Comparison of ENCODE assay signal across 1 cellular context in the genomic region with DNA sequence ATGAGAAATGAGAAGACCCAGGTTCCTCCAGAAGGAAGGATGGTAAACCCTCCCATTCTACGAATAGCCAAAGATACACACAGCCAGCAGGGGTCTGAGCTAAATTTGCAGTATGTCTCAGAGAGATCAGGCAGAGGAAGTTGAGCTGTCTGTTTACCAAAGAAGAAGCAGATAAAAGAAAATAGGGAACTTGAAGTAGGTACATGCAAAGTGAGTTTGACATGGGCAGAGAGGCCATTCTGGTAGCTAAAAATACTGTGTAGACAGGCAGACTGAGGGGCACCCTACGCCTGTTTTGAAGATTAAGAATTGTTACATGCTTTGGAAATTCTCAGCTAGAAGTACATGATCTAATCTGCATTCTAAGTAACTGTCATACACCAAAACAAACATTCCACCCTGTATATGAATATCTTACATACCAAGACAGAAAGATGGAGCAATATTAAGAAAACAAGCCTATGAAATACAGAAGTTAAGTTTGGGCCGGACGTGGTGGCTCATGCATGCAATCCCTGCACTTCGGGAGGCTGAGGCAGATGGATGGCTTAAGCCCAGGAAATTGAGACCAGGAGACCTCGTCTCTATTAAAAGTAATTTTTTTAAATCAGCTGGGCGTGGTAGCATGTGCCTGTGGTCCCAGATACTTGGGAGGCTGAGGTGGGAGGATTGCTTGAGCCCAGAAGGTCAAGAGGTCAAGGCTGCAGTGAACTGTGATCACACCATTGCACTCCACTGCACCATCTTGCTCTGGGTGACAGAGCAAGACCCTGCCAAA.
TF ChIP-seq lines count a peak whose summit lies in the region.

No MANE protein-coding gene starts in this region.

TF ChIP-seq in GM12878, 131 proteins besides CTCF, POLR2A, EP300 and RAD21 (continued from another document):
- TF ChIP-seq STAT1 (conservative IDR thresholded peaks at IDR 0.05): no peak
- TF ChIP-seq MXI1 (IDR thresholded peaks at IDR 0.05; ENCODE audit: low read depth, low read length): peak; percentile 62; the same call in 1 of the 2 replicates
- TF ChIP-seq HDGF (IDR thresholded peaks at IDR 0.05): no peak
- no peak for TF ChIP-seq MYC (IDR thresholded peaks at IDR 0.05; ENCODE audit: insufficient read depth, insufficient read length, insufficient replicate concordance, low read length, severe bottlenecking)
- TF ChIP-seq EGR1 (IDR thresholded peaks at IDR 0.05; ENCODE audit: borderline replicate concordance in 1 of 2, low read depth in 2 of 2, low read length in 2 of 2): no peak
- TF ChIP-seq, protein P1, sequence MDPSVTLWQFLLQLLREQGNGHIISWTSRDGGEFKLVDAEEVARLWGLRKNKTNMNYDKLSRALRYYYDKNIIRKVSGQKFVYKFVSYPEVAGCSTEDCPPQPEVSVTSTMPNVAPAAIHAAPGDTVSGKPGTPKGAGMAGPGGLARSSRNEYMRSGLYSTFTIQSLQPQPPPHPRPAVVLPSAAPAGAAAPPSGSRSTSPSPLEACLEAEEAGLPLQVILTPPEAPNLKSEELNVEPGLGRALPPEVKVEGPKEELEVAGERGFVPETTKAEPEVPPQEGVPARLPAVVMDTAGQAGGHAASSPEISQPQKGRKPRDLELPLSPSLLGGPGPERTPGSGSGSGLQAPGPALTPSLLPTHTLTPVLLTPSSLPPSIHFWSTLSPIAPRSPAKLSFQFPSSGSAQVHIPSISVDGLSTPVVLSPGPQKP (IDR thresholded peaks at IDR 0.05; ENCODE audit: low read depth, low read length): no peak
- no peak for TF ChIP-seq NFIC (IDR thresholded peaks at IDR 0.05; ENCODE audit: low read depth, low read length)
- TF ChIP-seq SUZ12 (IDR thresholded peaks at IDR 0.05; ENCODE audit: unreplicated experiment): no peak
- TF ChIP-seq POLR2AphosphoS2 (IDR thresholded peaks at IDR 0.05; ENCODE audit: low read depth, low read length): no peak
- TF ChIP-seq NRF1 (conservative IDR thresholded peaks at IDR 0.05; ENCODE audit: low read depth, low read length): no peak; the same call in 1 of the 2 replicates
- TF ChIP-seq, protein P2, sequence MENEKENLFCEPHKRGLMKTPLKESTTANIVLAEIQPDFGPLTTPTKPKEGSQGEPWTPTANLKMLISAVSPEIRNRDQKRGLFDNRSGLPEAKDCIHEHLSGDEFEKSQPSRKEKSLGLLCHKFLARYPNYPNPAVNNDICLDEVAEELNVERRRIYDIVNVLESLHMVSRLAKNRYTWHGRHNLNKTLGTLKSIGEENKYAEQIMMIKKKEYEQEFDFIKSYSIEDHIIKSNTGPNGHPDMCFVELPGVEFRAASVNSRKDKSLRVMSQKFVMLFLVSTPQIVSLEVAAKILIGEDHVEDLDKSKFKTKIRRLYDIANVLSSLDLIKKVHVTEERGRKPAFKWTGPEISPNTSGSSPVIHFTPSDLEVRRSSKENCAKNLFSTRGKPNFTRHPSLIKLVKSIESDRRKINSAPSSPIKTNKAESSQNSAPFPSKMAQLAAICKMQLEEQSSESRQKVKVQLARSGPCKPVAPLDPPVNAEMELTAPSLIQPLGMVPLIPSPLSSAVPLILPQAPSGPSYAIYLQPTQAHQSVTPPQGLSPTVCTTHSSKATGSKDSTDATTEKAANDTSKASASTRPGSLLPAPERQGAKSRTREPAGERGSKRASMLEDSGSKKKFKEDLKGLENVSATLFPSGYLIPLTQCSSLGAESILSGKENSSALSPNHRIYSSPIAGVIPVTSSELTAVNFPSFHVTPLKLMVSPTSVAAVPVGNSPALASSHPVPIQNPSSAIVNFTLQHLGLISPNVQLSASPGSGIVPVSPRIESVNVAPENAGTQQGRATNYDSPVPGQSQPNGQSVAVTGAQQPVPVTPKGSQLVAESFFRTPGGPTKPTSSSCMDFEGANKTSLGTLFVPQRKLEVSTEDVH (IDR thresholded peaks at IDR 0.05; ENCODE audit: low read depth, partially characterized antibody): no peak
- TF ChIP-seq CBFB (IDR thresholded peaks at IDR 0.05; ENCODE audit: low read depth): no peak
- no peak for TF ChIP-seq ZBED1 (IDR thresholded peaks at IDR 0.05; ENCODE audit: borderline replicate concordance)
- TF ChIP-seq, protein P3, sequence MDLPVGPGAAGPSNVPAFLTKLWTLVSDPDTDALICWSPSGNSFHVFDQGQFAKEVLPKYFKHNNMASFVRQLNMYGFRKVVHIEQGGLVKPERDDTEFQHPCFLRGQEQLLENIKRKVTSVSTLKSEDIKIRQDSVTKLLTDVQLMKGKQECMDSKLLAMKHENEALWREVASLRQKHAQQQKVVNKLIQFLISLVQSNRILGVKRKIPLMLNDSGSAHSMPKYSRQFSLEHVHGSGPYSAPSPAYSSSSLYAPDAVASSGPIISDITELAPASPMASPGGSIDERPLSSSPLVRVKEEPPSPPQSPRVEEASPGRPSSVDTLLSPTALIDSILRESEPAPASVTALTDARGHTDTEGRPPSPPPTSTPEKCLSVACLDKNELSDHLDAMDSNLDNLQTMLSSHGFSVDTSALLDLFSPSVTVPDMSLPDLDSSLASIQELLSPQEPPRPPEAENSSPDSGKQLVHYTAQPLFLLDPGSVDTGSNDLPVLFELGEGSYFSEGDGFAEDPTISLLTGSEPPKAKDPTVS (IDR thresholded peaks at IDR 0.05; ENCODE audit: low read depth, low read length): no peak
- TF ChIP-seq, protein P4, sequence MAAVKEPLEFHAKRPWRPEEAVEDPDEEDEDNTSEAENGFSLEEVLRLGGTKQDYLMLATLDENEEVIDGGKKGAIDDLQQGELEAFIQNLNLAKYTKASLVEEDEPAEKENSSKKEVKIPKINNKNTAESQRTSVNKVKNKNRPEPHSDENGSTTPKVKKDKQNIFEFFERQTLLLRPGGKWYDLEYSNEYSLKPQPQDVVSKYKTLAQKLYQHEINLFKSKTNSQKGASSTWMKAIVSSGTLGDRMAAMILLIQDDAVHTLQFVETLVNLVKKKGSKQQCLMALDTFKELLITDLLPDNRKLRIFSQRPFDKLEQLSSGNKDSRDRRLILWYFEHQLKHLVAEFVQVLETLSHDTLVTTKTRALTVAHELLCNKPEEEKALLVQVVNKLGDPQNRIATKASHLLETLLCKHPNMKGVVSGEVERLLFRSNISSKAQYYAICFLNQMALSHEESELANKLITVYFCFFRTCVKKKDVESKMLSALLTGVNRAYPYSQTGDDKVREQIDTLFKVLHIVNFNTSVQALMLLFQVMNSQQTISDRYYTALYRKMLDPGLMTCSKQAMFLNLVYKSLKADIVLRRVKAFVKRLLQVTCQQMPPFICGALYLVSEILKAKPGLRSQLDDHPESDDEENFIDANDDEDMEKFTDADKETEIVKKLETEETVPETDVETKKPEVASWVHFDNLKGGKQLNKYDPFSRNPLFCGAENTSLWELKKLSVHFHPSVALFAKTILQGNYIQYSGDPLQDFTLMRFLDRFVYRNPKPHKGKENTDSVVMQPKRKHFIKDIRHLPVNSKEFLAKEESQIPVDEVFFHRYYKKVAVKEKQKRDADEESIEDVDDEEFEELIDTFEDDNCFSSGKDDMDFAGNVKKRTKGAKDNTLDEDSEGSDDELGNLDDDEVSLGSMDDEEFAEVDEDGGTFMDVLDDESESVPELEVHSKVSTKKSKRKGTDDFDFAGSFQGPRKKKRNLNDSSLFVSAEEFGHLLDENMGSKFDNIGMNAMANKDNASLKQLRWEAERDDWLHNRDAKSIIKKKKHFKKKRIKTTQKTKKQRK (IDR thresholded peaks at IDR 0.05; ENCODE audit: low read depth, low read length): no peak
- TF ChIP-seq CBX5 (IDR thresholded peaks at IDR 0.05; ENCODE audit: low read depth): no peak
- no peak for TF ChIP-seq SREBF1 (IDR thresholded peaks at IDR 0.05; ENCODE audit: low read length)
- TF ChIP-seq KLF5 (IDR thresholded peaks at IDR 0.05; ENCODE audit: partially characterized antibody): no peak
